In the genomic region with DNA sequence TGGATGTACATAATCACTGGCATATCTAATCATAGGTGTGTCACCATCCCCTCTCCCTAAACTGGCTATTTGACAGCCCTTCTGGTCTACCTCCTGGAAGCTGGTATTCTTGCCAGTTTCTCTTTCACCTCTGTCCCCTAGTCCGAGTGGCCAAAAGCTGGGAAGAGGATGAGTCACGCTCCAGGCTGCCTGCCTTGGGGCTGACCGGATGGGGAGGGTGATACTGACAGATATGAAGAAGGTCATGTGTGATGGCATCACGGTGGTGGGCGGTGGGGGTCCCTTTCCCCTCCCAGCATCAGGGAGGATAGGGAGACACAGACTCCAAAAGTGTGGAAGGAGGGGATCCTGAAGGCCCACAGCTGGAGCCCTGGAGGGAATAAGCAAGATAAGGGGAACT, we compare ENCODE assay signal across 1 cellular context.
TF ChIP-seq lines count a peak whose summit lies in the region.

No MANE protein-coding gene starts in this region.

TF ChIP-seq in GM23338, 12 proteins besides CTCF, POLR2A, EP300 and RAD21 (continued from another document):
- TF ChIP-seq, protein P1, sequence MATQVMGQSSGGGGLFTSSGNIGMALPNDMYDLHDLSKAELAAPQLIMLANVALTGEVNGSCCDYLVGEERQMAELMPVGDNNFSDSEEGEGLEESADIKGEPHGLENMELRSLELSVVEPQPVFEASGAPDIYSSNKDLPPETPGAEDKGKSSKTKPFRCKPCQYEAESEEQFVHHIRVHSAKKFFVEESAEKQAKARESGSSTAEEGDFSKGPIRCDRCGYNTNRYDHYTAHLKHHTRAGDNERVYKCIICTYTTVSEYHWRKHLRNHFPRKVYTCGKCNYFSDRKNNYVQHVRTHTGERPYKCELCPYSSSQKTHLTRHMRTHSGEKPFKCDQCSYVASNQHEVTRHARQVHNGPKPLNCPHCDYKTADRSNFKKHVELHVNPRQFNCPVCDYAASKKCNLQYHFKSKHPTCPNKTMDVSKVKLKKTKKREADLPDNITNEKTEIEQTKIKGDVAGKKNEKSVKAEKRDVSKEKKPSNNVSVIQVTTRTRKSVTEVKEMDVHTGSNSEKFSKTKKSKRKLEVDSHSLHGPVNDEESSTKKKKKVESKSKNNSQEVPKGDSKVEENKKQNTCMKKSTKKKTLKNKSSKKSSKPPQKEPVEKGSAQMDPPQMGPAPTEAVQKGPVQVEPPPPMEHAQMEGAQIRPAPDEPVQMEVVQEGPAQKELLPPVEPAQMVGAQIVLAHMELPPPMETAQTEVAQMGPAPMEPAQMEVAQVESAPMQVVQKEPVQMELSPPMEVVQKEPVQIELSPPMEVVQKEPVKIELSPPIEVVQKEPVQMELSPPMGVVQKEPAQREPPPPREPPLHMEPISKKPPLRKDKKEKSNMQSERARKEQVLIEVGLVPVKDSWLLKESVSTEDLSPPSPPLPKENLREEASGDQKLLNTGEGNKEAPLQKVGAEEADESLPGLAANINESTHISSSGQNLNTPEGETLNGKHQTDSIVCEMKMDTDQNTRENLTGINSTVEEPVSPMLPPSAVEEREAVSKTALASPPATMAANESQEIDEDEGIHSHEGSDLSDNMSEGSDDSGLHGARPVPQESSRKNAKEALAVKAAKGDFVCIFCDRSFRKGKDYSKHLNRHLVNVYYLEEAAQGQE (IDR thresholded peaks at IDR 0.05; ENCODE audit: unreplicated experiment): no peak
